Comparison of ENCODE assay signal across 8 cellular contexts in the genomic region with DNA sequence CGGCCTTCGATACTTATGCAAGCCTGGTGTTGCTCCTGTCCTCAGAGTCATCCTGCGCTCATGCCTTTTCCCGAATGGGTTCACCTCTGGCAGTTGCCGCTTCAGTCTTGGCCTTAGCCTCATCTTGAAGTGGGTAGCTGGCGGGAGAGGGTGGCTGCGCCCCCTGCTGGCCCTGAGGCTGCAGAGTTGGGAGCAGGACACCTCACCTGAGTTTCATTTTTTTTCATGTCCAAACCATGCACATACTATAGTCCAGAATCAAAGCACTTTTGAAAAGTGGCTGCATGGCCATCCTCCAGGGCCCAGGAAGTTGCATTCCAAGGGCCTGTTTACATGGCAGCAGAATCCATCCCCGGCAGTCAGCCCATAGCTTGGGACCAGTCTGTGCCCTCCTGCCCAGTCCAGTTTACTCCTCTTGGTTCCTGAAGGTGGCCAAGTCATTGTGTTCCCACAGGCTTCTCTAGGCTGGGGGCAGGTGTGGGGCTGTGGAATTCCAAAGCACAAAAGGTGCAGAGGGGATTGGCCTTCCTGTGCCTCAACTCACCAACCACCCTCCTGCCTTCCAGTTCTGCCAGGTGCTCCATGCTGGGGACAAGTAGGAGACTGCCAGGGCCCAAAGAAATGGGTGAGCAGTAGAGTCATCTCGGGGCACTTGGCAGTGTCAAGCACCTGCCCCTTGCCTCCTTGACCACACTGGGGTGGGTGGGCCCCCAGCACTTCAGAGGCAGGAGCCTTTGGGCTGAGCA. TPM values are rescaled to one million over a fixed set of nuclear protein-coding genes. Genes with fewer than 3 reads are reported as not detected.
A peak's percentile ranks its signal among the peaks of the same experiment; 100 is the strongest.
DNase-seq lines count a peak whose midpoint lies in the region; ATAC-seq and TF ChIP-seq lines count a peak whose summit lies in the region.

No MANE protein-coding gene starts in this region.

- H3K9me3 ChIP-seq in DND-41 (ENCODE audit: insufficient read depth, low read length, severe bottlenecking) = no peaks in the 10 kb centered on the region
- no peaks in the 10 kb centered on the region for H3K9me3 ChIP-seq in esophagus muscularis mucosa

- POLR2A ChIA-PET in naive thymus-derived CD8-positive, alpha-beta T cell (lab: Charles Lee) = interaction anchor here (0.6 to 1.0 kb wide), 2 partner anchors 60 to 72 kb away, joined by 3 to 5 read pairs; no protein-coding TSS in a partner anchor

- H3K9me3 Mint-ChIP-seq in naive thymus-derived CD8-positive, alpha-beta T cell = no peaks in the 10 kb centered on the region
- no peaks in the 10 kb centered on the region for H3K9me3 Mint-ChIP-seq in stimulated activated naive B cell treated with anti-CD40 and anti-IgM and Interleukin-4, amounts not matched to agents 10 μg/mL and 1 μg/mL and 100 μg/mL, for 72 hours

- peaks cover 44% of the 10 kb centered on the region for H3K36me3 ChIP-seq in DND-41 (ENCODE audit: insufficient read depth, low read length)
- H3K36me3 ChIP-seq in esophagus muscularis mucosa = peaks cover 6 to 83% (median 68%) of the 10 kb centered on the region in 4 donors

- TF ChIP-seq EP300 in esophagus muscularis mucosa (IDR thresholded peaks at IDR 0.05) = no peak

- H3K4me3 Mint-ChIP-seq in naive thymus-derived CD8-positive, alpha-beta T cell = no peak overlapping the region
- no peak overlapping the region for H3K4me3 Mint-ChIP-seq in stimulated activated naive B cell treated with anti-CD40 and anti-IgM and Interleukin-4, amounts not matched to agents 10 μg/mL and 1 μg/mL and 100 μg/mL, for 72 hours

- H3K27ac Mint-ChIP-seq in naive thymus-derived CD8-positive, alpha-beta T cell = peak overlapping the region in 4 of 10 donors; percentile 44 to 80 (median 66)
- H3K27ac Mint-ChIP-seq in stimulated activated naive B cell treated with anti-CD40 and anti-IgM and Interleukin-4, amounts not matched to agents 10 μg/mL and 1 μg/mL and 100 μg/mL, for 72 hours = peak overlapping the region; percentile 59

- TF ChIP-seq CTCF in DND-41 (IDR thresholded peaks at IDR 0.05; ENCODE audit: borderline replicate concordance, extremely low read depth, low read length, poor library complexity, severe bottlenecking) (peak; percentile 91), esophagus muscularis mucosa (IDR thresholded peaks at IDR 0.05) (peak in 2 of 3 experiments; percentile 96 to 97)

- H3K27ac ChIP-seq in DND-41 (ENCODE audit: low read length) (no peak overlapping the region), esophagus muscularis mucosa (replicated peaks in 1 of 4) (peak overlapping the region; percentile 2 to 61 (median 40))

- H4K20me1 ChIP-seq in DND-41 (ENCODE audit: insufficient read depth, low read length) = peaks cover 26% of the 10 kb centered on the region

- H3K27me3 ChIP-seq in DND-41 (ENCODE audit: insufficient read depth, low read length, poor library complexity) (no peaks in the 10 kb centered on the region), esophagus muscularis mucosa (no peaks in the 10 kb centered on the region)

- H3K79me2 ChIP-seq in DND-41 (ENCODE audit: insufficient read depth, low read length) = no peaks in the 10 kb centered on the region

- H3K4me2 ChIP-seq in DND-41 (ENCODE audit: insufficient read depth, low read length) = no peak overlapping the region

- no peak overlapping the region for H3K4me3 ChIP-seq in DND-41 (ENCODE audit: low read depth in 1 of 2, low read length in 2 of 2)
- H3K4me3 ChIP-seq in esophagus muscularis mucosa = no peak overlapping the region

- peaks cover 0 to 27% (median 4%) of the 10 kb centered on the region in 3 donors for H3K36me3 Mint-ChIP-seq in naive thymus-derived CD8-positive, alpha-beta T cell
- peaks cover 12 to 40% of the 10 kb centered on the region in 2 donors for H3K36me3 Mint-ChIP-seq in stimulated activated naive B cell treated with anti-CD40 and anti-IgM and Interleukin-4, amounts not matched to agents 10 μg/mL and 1 μg/mL and 100 μg/mL, for 72 hours

- TF ChIP-seq POLR2A in esophagus muscularis mucosa (IDR thresholded peaks at IDR 0.05; ENCODE audit: low read depth) = no peak

- no peaks in the 10 kb centered on the region for H3K27me3 Mint-ChIP-seq in naive thymus-derived CD8-positive, alpha-beta T cell
- H3K27me3 Mint-ChIP-seq in stimulated activated naive B cell treated with anti-CD40 and anti-IgM and Interleukin-4, amounts not matched to agents 10 μg/mL and 1 μg/mL and 100 μg/mL, for 72 hours = no peaks in the 10 kb centered on the region

- DNase-seq in DND-41 = peak; percentile 76
- DNase-seq in HuH-7.5 (ENCODE audit: low spot score) = peak; percentile 81
- DNase-seq in OCI-M2 (lab: John Stamatoyannopoulos, UW; ENCODE audit: unreplicated experiment) = peak; percentile 8
- peak; percentile 62 for DNase-seq in activated T-cell treated with anti-CD3 and anti-CD28 coated beads for 48 hours (ENCODE audit: low read depth)
- peak; percentile 95 for DNase-seq in esophagus muscularis mucosa (ENCODE audit: extremely low spot score)
- peak; percentile 44 to 82 (median 69) for DNase-seq in naive thymus-derived CD8-positive, alpha-beta T cell
- DNase-seq in stimulated activated naive B cell treated with anti-CD40 and anti-IgM and Interleukin-4, amounts not matched to agents 10 μg/mL and 1 μg/mL and 100 μg/mL, for 72 hours = peak; percentile 60

- H3K9ac ChIP-seq in DND-41 (ENCODE audit: low read depth, low read length) = no peak overlapping the region

- H3K4me1 Mint-ChIP-seq in naive thymus-derived CD8-positive, alpha-beta T cell = peaks cover 3 to 10% (median 8%) of the 10 kb centered on the region in 4 donors
- peaks cover 13 to 15% of the 10 kb centered on the region in 2 donors for H3K4me1 Mint-ChIP-seq in stimulated activated naive B cell treated with anti-CD40 and anti-IgM and Interleukin-4, amounts not matched to agents 10 μg/mL and 1 μg/mL and 100 μg/mL, for 72 hours

- H2AFZ ChIP-seq in DND-41 (ENCODE audit: low read depth, low read length) = no peak overlapping the region

- 15% methylated on average over 7 of the region's 9 CpGs for WGBS in esophagus muscularis mucosa

- H3K4me1 ChIP-seq in DND-41 (ENCODE audit: insufficient read depth, low read length) = no peaks in the 10 kb centered on the region
- H3K4me1 ChIP-seq in esophagus muscularis mucosa = peaks cover 4 to 45% (median 28%) of the 10 kb centered on the region in 4 donors

- intact Hi-C loops in esophagus muscularis mucosa (cut with DNase I) = loop anchor here (1.0 to 10.0 kb wide), 2 partner anchors 61 to 258 kb away; no protein-coding TSS in a partner anchor

- ATAC-seq in DND-41 (ENCODE audit: insufficient read depth, low read depth) (peak; percentile 81), GM19351 (IDR thresholded peaks at IDR 0.05; ENCODE audit: unreplicated experiment) (no peak)
- peak; percentile 83 to 96 for ATAC-seq in naive thymus-derived CD8-positive, alpha-beta T cell
- peak; percentile 88 to 89 for ATAC-seq in stimulated activated naive B cell treated with anti-CD40 and anti-IgM and Interleukin-4, amounts not matched to agents 10 μg/mL and 1 μg/mL and 100 μg/mL, for 72 hours (replicated peaks)

RNA-seq across cellular contexts. Expression of a gene that starts 44.0 kb away (rescaled TPM):
- total RNA-seq in esophagus muscularis mucosa = 10 to 100 TPM; 34.1 to 55.7 (median 38.8) TPM
- total RNA-seq in naive thymus-derived CD8-positive, alpha-beta T cell = 100 to 1,000 TPM; 181 to 184 TPM
- polyA plus RNA-seq in naive thymus-derived CD8-positive, alpha-beta T cell = 10 to 100 TPM; 45.0 to 60.2 (median 45.1) TPM

RNA-seq across cellular contexts. Expression of a gene that starts 44.3 kb away (rescaled TPM):
- 10 to 100 TPM; 14.9 to 24.1 (median 18.6) TPM for total RNA-seq in esophagus muscularis mucosa
- total RNA-seq in naive thymus-derived CD8-positive, alpha-beta T cell = 10 to 100 TPM; 47.7 to 50.5 TPM
- polyA plus RNA-seq in naive thymus-derived CD8-positive, alpha-beta T cell = 1 to 10 TPM; 5.0 to 9.6 (median 6.4) TPM

Comparison
In these comparisons a context has a peak if more than half of its experiments do, and no peak if none do; other contexts are left out.
1. DNase-seq: peak in every context shown above with its lines; median percentile 95 in esophagus muscularis mucosa; 81 in HuH-7.5; 76 in DND-41; 69 in naive thymus-derived CD8-positive, alpha-beta T cell; 62 in activated T-cell treated with anti-CD3 and anti-CD28 coated beads for 48 hours; 60 in stimulated activated naive B cell treated with anti-CD40 and anti-IgM and Interleukin-4, amounts not matched to agents 10 μg/mL and 1 μg/mL and 100 μg/mL, for 72 hours; 8 in OCI-M2.